Comparison of ENCODE assay signal across 18 cellular contexts in genomic region chr6:158786645-158787304, GRCh38. TPM values are rescaled to one million over a fixed set of nuclear protein-coding genes. Genes with fewer than 3 reads are reported as not detected.
DNase-seq lines count a peak whose midpoint lies in the region; ATAC-seq and TF ChIP-seq lines count a peak whose summit lies in the region.
"Had no signal": no experiment of that assay in that cellular context is flagged by ENCODE, and none has a peak within 500 bp of the region (broad histone marks: within the 10 kb centered on the region; RNA-seq: fewer than 3 reads in every experiment).

No MANE protein-coding gene starts in this region.

- H3K4me3 ChIP-seq in Panc1 (ENCODE audit: low read depth in 2 of 2, low read length in 2 of 2), result no peak overlapping the region
- no peak overlapping the region for H3K4me3 ChIP-seq in prostate gland
- H3K4me3 ChIP-seq: pancreas, smooth muscle cell, tibial nerve had no signal

- H3K36me3 ChIP-seq in Panc1 (ENCODE audit: control insufficient read depth, insufficient read depth, low read length), result peaks cover 51% of the 10 kb centered on the region
- peaks cover 9 to 11% of the 10 kb centered on the region in 2 donors for H3K36me3 ChIP-seq in prostate gland

- peaks cover 79% of the 10 kb centered on the region for H3K36me3 Mint-ChIP-seq in activated CD4-positive, alpha-beta T cell treated with anti-CD3 and anti-CD28 coated beads, Interleukin-2, amount 10 ng/mL, durations not matched to agents 7 days and 5 days (ENCODE audit: low read depth)

- no peak for ATAC-seq in Panc1
- peak; percentile 49 for ATAC-seq in esophagus mucosa
- ATAC-seq in HG02852 (IDR thresholded peaks at IDR 0.05; ENCODE audit: unreplicated experiment), result no peak

- H3K9me3 ChIP-seq in Panc1 (ENCODE audit: control insufficient read depth, insufficient read depth, low read depth, low read length) (no peaks in the 10 kb centered on the region), prostate gland (no peaks in the 10 kb centered on the region)
- H3K9me3 ChIP-seq: pancreas, tibial nerve had no signal

- TF ChIP-seq CTCF in Panc1 (IDR thresholded peaks at IDR 0.05), result no peak
- no peak for TF ChIP-seq CTCF in prostate gland (IDR thresholded peaks at IDR 0.05)

- H3K27me3 Mint-ChIP-seq in activated CD4-positive, alpha-beta T cell treated with anti-CD3 and anti-CD28 coated beads, Interleukin-2, amount 10 ng/mL, durations not matched to agents 7 days and 5 days, result no peaks in the 10 kb centered on the region

- intact Hi-C loops in Panc1 (cut with micrococcal nuclease; ENCODE audit: unreplicated experiment), result no loop called here
- intact Hi-C loops in prostate gland (cut with DNase I), result no loop called here

- H3K27ac Mint-ChIP-seq in activated CD4-positive, alpha-beta T cell treated with anti-CD3 and anti-CD28 coated beads, Interleukin-2, amount 10 ng/mL, durations not matched to agents 7 days and 5 days, result peak overlapping the region; percentile 38
- H3K27ac Mint-ChIP-seq: activated T-helper 2 cell treated with anti-CD3 and anti-CD28 coated beads, Interferon-gamma antibody, Interleukin-2, Interleukin-4, amounts not matched to agents 10 μg/mL and 5 μg/mL and 100 μg/mL, durations not matched to agents 14 hours and 24 hours and 36 hours had no signal

- H3K4me1 ChIP-seq in Panc1 (ENCODE audit: control insufficient read depth, insufficient read depth, low read length) (peaks cover 1% of the 10 kb centered on the region), prostate gland (replicated peaks) (peaks cover 7% of the 10 kb centered on the region)

- H3K9me3 Mint-ChIP-seq in activated CD4-positive, alpha-beta T cell treated with anti-CD3 and anti-CD28 coated beads, Interleukin-2, amount 10 ng/mL, durations not matched to agents 7 days and 5 days, result no peaks in the 10 kb centered on the region
- H3K9me3 Mint-ChIP-seq: activated T-helper 2 cell treated with anti-CD3 and anti-CD28 coated beads, Interferon-gamma antibody, Interleukin-2, Interleukin-4, amounts not matched to agents 10 μg/mL and 5 μg/mL and 100 μg/mL, durations not matched to agents 14 hours and 24 hours and 36 hours had no signal

- H3K27me3 ChIP-seq in Panc1 (ENCODE audit: control insufficient read depth, insufficient read depth, low read length), result no peaks in the 10 kb centered on the region
- H3K27me3 ChIP-seq in prostate gland (replicated peaks; ENCODE audit: insufficient read depth), result no peaks in the 10 kb centered on the region
- H3K27me3 ChIP-seq: pancreas, tibial nerve had no signal

- H3K4me1 Mint-ChIP-seq in activated CD4-positive, alpha-beta T cell treated with anti-CD3 and anti-CD28 coated beads, Interleukin-2, amount 10 ng/mL, durations not matched to agents 7 days and 5 days, result peaks cover 64% of the 10 kb centered on the region

- 48% methylated on average over 6 of the region's 6 CpGs for WGBS in prostate gland

- DNase-seq in activated CD4-positive, alpha-beta T cell treated with anti-CD3 and anti-CD28 coated beads, Interleukin-2, amount 10 ng/mL, durations not matched to agents 7 days and 5 days, result no peak
- no peak for DNase-seq in activated CD4-positive, alpha-beta T cell treated with anti-CD3 and anti-CD28 coated beads, Interleukin-2, amount 50 U/mL, for 1 hour
- DNase-seq in Panc1 (ENCODE audit: low read depth, low spot score) (no peak), prostate gland (ENCODE audit: low spot score) (no peak), amygdala (lab: John Stamatoyannopoulos, UW) (no peak), superior temporal gyrus (ENCODE audit: extremely low spot score) (no peak)
- DNase-seq: aorta; NCI-H1092; NCI-H748 treated with DMSO at 0.1 percent for 48 hours; stimulated activated CD4-positive, alpha-beta T cell treated with anti-CD3 and anti-CD28 coated beads, Interleukin-4, amount 100 ng/mL, for 4 hours had no signal

- CTCF ChIA-PET in activated CD4-positive, alpha-beta T cell treated with anti-CD3 and anti-CD28 coated beads, Interleukin-2, amount 10 ng/mL, durations not matched to agents 7 days and 5 days (lab: Charles Lee), result no interaction called here
- CTCF ChIA-PET in Panc1 (lab: Charles Lee), result no interaction called here

- H3K27ac ChIP-seq in Panc1 (ENCODE audit: low read length) (no peak overlapping the region), prostate gland (peak overlapping the region; percentile 42 to 48)
- H3K27ac ChIP-seq: 22Rv1, HL-60, tibial nerve had no signal

- BruUV-seq in Panc1 (replicated peaks; lab: Mats Ljungman, UMichigan), result TSS peak; percentile 42

- no peak overlapping the region for H3K4me3 Mint-ChIP-seq in activated CD4-positive, alpha-beta T cell treated with anti-CD3 and anti-CD28 coated beads, Interleukin-2, amount 10 ng/mL, durations not matched to agents 7 days and 5 days

- POLR2A ChIA-PET in activated CD4-positive, alpha-beta T cell treated with anti-CD3 and anti-CD28 coated beads, Interleukin-2, amount 10 ng/mL, durations not matched to agents 7 days and 5 days (lab: Charles Lee), result no interaction called here
- POLR2A ChIA-PET in Panc1 (lab: Charles Lee), result no interaction called here

- in situ Hi-C loops in Panc1 (cut with HindIII; ENCODE audit: low pct_unique_long_range_greater_than_20kb, low sequenced_read_pairs), result no loop called here

- no peak for TF ChIP-seq POLR2A in prostate gland (IDR thresholded peaks at IDR 0.05)

RNA-seq across cellular contexts. Expression of gene EZR, which starts 32.4 kb away (rescaled TPM):
- total RNA-seq in activated CD4-positive, alpha-beta T cell treated with anti-CD3 and anti-CD28 coated beads, Interleukin-2, amount 10 ng/mL, durations not matched to agents 7 days and 5 days, result 100 to 1,000 TPM; 201 to 210 TPM
- total RNA-seq in Panc1 (2021; ENCODE audit: unreplicated experiment) (263 TPM), esophagus mucosa (368 TPM), prostate gland (100 to 1,000 TPM; 118 to 222 TPM)
- polyA plus RNA-seq in Panc1 (2012; ENCODE audit: insufficient read length), result 215 TPM
